Comparison of ENCODE assay signal across 17 cellular contexts in the genomic region with DNA sequence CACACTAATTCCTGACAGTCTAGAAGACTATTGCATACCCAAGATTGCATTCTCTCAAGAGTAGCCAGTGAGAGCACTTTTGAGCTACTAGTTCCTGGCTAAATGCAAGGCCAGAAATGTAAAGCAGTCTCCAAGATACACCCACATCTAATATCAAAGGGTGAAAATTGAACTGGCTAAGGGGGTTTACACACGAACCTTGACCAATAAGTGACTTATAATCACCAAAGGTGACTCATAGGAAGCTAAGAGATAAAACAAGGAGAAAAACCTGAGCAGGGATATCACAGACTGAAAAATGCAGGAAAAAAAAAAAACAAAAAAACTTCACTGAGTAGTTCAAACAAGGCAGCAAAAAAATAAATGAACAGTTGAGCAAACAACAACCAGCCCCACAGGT.
A peak's percentile ranks its signal among the peaks of the same experiment; 100 is the strongest.
DNase-seq lines count a peak whose midpoint lies in the region; ATAC-seq, FAIRE-seq and TF ChIP-seq lines count a peak whose summit lies in the region.
"Had no signal": no experiment of that assay in that cellular context is flagged by ENCODE, and none has a peak within 500 bp of the region (broad histone marks: within the 10 kb centered on the region; RNA-seq: fewer than 3 reads in every experiment).

No MANE protein-coding gene starts in this region.

- H3K4me3 ChIP-seq in Caco-2 (ENCODE audit: low read depth, low read length) = no peak overlapping the region
- H3K4me3 ChIP-seq in GM23338 = no peak overlapping the region
- no peak overlapping the region for H3K4me3 ChIP-seq in PC-3 (ENCODE audit: low read length)
- H3K4me3 ChIP-seq in hepatocyte = no peak overlapping the region
- no peak overlapping the region for H3K4me3 ChIP-seq in brain microvascular endothelial cell (ENCODE audit: low read depth, low read length)
- H3K4me3 ChIP-seq: BLaER1 had no signal

- TF ChIP-seq CTCF in Caco-2 (IDR thresholded peaks at IDR 0.05; ENCODE audit: insufficient read depth in 1 of 2, low read depth in 1 of 2, low read length in 1 of 2, severe bottlenecking in 1 of 2, unreplicated experiment in 1 of 2) (no peak), GM23338 (conservative IDR thresholded peaks at IDR 0.05; ENCODE audit: low read depth in 2 of 2) (no peak), PC-3 (conservative IDR thresholded peaks at IDR 0.05; ENCODE audit: low read depth, low read length) (no peak), hepatocyte (IDR thresholded peaks at IDR 0.05; ENCODE audit: poor library complexity) (no peak), brain microvascular endothelial cell (IDR thresholded peaks at IDR 0.05; ENCODE audit: low read depth, low read length, missing control alignments) (no peak)

- H3F3A ChIP-seq in GM23338 (replicated peaks; ENCODE audit: low read depth) (no peaks in the 10 kb centered on the region), PC-3 (ENCODE audit: low read length, unreplicated experiment) (no peaks in the 10 kb centered on the region)

- H3K9me2 ChIP-seq in GM23338 (ENCODE audit: insufficient read depth) = no peaks in the 10 kb centered on the region
- H3K9me2 ChIP-seq in PC-3 (replicated peaks; ENCODE audit: low read length) = no peaks in the 10 kb centered on the region
- H3K9me2 ChIP-seq in hepatocyte (replicated peaks; ENCODE audit: insufficient read depth) = no peaks in the 10 kb centered on the region

- H3K27me3 Mint-ChIP-seq in Caco-2 (ENCODE audit: insufficient read depth, unreplicated experiment) (no peaks in the 10 kb centered on the region), GM23338 (ENCODE audit: insufficient read depth, low read depth, poor library complexity) (peaks cover 2% of the 10 kb centered on the region)
- H3K27me3 Mint-ChIP-seq: CD8-positive, alpha-beta memory T cell; IgD-negative memory B cell had no signal

- DNase-seq in Caco-2 = peak in 1 of 2 experiments; percentile 16
- DNase-seq in GM23338 (ENCODE audit: low spot score) = no peak
- peak; percentile 55 for DNase-seq in PC-3
- peak; percentile 28 for DNase-seq in hepatocyte (ENCODE audit: low spot score)
- no peak for DNase-seq in activated T-cell treated with anti-CD3 and anti-CD28 coated beads, Interleukin-2, amount 50 U/mL, for 1 hour
- DNase-seq in brain microvascular endothelial cell = no peak
- no peak for DNase-seq in H54 (ENCODE audit: insufficient read length, low spot score)
- DNase-seq: AML-193; CD8-positive, alpha-beta memory T cell; DND-41; GDM1; H9; KG1 had no signal

- no peaks in the 10 kb centered on the region for H3K27me3 ChIP-seq in Caco-2 (replicated peaks; ENCODE audit: control insufficient read depth, insufficient read depth, low read length)
- H3K27me3 ChIP-seq in GM23338 (ENCODE audit: insufficient read depth) = no peaks in the 10 kb centered on the region
- H3K27me3 ChIP-seq in PC-3 (ENCODE audit: low read length) = no peaks in the 10 kb centered on the region
- H3K27me3 ChIP-seq in hepatocyte = no peaks in the 10 kb centered on the region
- no peaks in the 10 kb centered on the region for H3K27me3 ChIP-seq in brain microvascular endothelial cell (replicated peaks)
- H3K27me3 ChIP-seq: BLaER1 had no signal

- ATAC-seq in GM23338 = no peak
- peak; percentile 68 for ATAC-seq in PC-3
- ATAC-seq in HG03045 (IDR thresholded peaks at IDR 0.05; ENCODE audit: unreplicated experiment) = no peak

- peaks cover 18% of the 10 kb centered on the region for H3K4me1 Mint-ChIP-seq in Caco-2 (ENCODE audit: low read depth, unreplicated experiment)
- peaks cover 6% of the 10 kb centered on the region for H3K4me1 Mint-ChIP-seq in GM23338
- H3K4me1 Mint-ChIP-seq: CD8-positive, alpha-beta memory T cell; IgD-negative memory B cell had no signal

- in situ Hi-C loops in brain microvascular endothelial cell (cut with HindIII; ENCODE audit: low pct_ligation_motif_present, low sequenced_read_pairs) = no loop called here

- CTCF ChIA-PET in Caco-2 (lab: Charles Lee) = no interaction called here
- CTCF ChIA-PET in PC-3 (lab: Charles Lee) = no interaction called here

- intact Hi-C loops in Caco-2 (cut with micrococcal nuclease; ENCODE audit: unreplicated experiment) = no loop called here
- intact Hi-C loops in PC-3 (cut with micrococcal nuclease) = no loop called here

- H3K79me2 ChIP-seq in GM23338 (replicated peaks; ENCODE audit: insufficient read depth) = no peaks in the 10 kb centered on the region
- no peaks in the 10 kb centered on the region for H3K79me2 ChIP-seq in PC-3 (ENCODE audit: low read length)
- no peaks in the 10 kb centered on the region for H3K79me2 ChIP-seq in hepatocyte

- H4K20me1 ChIP-seq in GM23338 (replicated peaks; ENCODE audit: insufficient read depth) (no peaks in the 10 kb centered on the region), PC-3 (ENCODE audit: low read length) (no peaks in the 10 kb centered on the region), hepatocyte (ENCODE audit: insufficient read depth, poor library complexity, severe bottlenecking) (no peaks in the 10 kb centered on the region)
- H4K20me1 ChIP-seq: BLaER1 had no signal

- BruUV-seq in Caco-2 (replicated peaks; lab: Mats Ljungman, UMichigan) (no TSS peak), PC-3 (replicated peaks; lab: Mats Ljungman, UMichigan) (no TSS peak)

- no peak for FAIRE-seq in H54 (lab: Jason Lieb, UNC)

- H3K9me3 ChIP-seq in Caco-2 = no peaks in the 10 kb centered on the region
- no peaks in the 10 kb centered on the region for H3K9me3 ChIP-seq in PC-3 (ENCODE audit: low read length)
- H3K9me3 ChIP-seq in hepatocyte (ENCODE audit: low read depth) = no peaks in the 10 kb centered on the region
- H3K9me3 ChIP-seq: BLaER1 had no signal

- H3K9me3 Mint-ChIP-seq in Caco-2 (ENCODE audit: unreplicated experiment) (no peaks in the 10 kb centered on the region), GM23338 (peaks cover 5% of the 10 kb centered on the region; the same call in 2 of the 3 replicates)

- no peaks in the 10 kb centered on the region for H3K36me3 ChIP-seq in Caco-2 (ENCODE audit: control insufficient read depth, insufficient read depth, low read length)
- H3K36me3 ChIP-seq in GM23338 (ENCODE audit: insufficient read depth) = no peaks in the 10 kb centered on the region
- no peaks in the 10 kb centered on the region for H3K36me3 ChIP-seq in PC-3 (ENCODE audit: low read depth, low read length)
- no peaks in the 10 kb centered on the region for H3K36me3 ChIP-seq in hepatocyte (replicated peaks; ENCODE audit: insufficient read depth, low read depth)
- no peaks in the 10 kb centered on the region for H3K36me3 ChIP-seq in brain microvascular endothelial cell (replicated peaks)
- H3K36me3 ChIP-seq: BLaER1 had no signal

- peak overlapping the region; percentile 46 for H3K4me3 Mint-ChIP-seq in Caco-2 (ENCODE audit: unreplicated experiment)
- H3K4me3 Mint-ChIP-seq in GM23338 = no peak overlapping the region
- H3K4me3 Mint-ChIP-seq: CD8-positive, alpha-beta memory T cell; H9 had no signal

- H3K27ac Mint-ChIP-seq in Caco-2 (ENCODE audit: unreplicated experiment) (peak overlapping the region; percentile 84), GM23338 (no peak overlapping the region)
- H3K27ac Mint-ChIP-seq: CD8-positive, alpha-beta memory T cell; H9; IgD-negative memory B cell had no signal

- H2AFZ ChIP-seq in GM23338 (peak overlapping the region; percentile 6; the same call in 1 of the 2 replicates), PC-3 (ENCODE audit: low read length) (0 out of 2 replicates have a peak overlapping the region, but pooled peaks have one; percentile 4), hepatocyte (no peak overlapping the region)

- H3K4me2 ChIP-seq in GM23338 (no peak overlapping the region), PC-3 (ENCODE audit: low read length) (peak overlapping the region; percentile 11), hepatocyte (peak overlapping the region; percentile 40)
- H3K4me2 ChIP-seq: BLaER1 had no signal

- H3K9ac ChIP-seq in PC-3 (ENCODE audit: low read length) = no peak overlapping the region
- H3K9ac ChIP-seq: BLaER1 had no signal

- H3K36me3 Mint-ChIP-seq in Caco-2 (ENCODE audit: insufficient read depth, unreplicated experiment) (no peaks in the 10 kb centered on the region), GM23338 (ENCODE audit: low read depth) (no peaks in the 10 kb centered on the region; the same call in 2 of the 3 replicates)
- H3K36me3 Mint-ChIP-seq: CD8-positive, alpha-beta memory T cell had no signal

- H3K27ac ChIP-seq in GM23338 (ENCODE audit: low read depth) (no peak overlapping the region), PC-3 (ENCODE audit: low read length) (no peak overlapping the region), hepatocyte (peak overlapping the region; percentile 33), brain microvascular endothelial cell (no peak overlapping the region)
- H3K27ac ChIP-seq: 22Rv1, BLaER1 had no signal

- POLR2A ChIA-PET in Caco-2 (lab: Charles Lee) (no interaction called here), PC-3 (lab: Charles Lee; ENCODE audit: unreplicated experiment) (no interaction called here)

- H3K4me1 ChIP-seq in Caco-2 (peaks cover 10% of the 10 kb centered on the region), GM23338 (ENCODE audit: insufficient read depth) (no peaks in the 10 kb centered on the region), PC-3 (ENCODE audit: insufficient read depth, low read length) (peaks cover 12% of the 10 kb centered on the region), hepatocyte (ENCODE audit: insufficient read depth) (no peaks in the 10 kb centered on the region)
- H3K4me1 ChIP-seq: BLaER1 had no signal

- no peak for TF ChIP-seq POLR2A in H54 (IDR thresholded peaks at IDR 0.05; ENCODE audit: low read depth, low read length)

- 38% methylated on average over 1 of the region's 1 CpG for WGBS in hepatocyte (ENCODE audit: low lambda C conversion rate, missing lambda C conversion rate)

Comparison
In these comparisons a context has a peak if more than half of its experiments do, and no peak if none do; other contexts are left out.
1. DNase-seq: peak in PC-3 (single experiment) and hepatocyte (single experiment); none in GM23338 (single experiment), activated T-cell treated with anti-CD3 and anti-CD28 coated beads, Interleukin-2, amount 50 U/mL, for 1 hour (single experiment), brain microvascular endothelial cell (single experiment) and H54 (single experiment).